8 cellular contexts compared by ENCODE assay signal in the genomic region with DNA sequence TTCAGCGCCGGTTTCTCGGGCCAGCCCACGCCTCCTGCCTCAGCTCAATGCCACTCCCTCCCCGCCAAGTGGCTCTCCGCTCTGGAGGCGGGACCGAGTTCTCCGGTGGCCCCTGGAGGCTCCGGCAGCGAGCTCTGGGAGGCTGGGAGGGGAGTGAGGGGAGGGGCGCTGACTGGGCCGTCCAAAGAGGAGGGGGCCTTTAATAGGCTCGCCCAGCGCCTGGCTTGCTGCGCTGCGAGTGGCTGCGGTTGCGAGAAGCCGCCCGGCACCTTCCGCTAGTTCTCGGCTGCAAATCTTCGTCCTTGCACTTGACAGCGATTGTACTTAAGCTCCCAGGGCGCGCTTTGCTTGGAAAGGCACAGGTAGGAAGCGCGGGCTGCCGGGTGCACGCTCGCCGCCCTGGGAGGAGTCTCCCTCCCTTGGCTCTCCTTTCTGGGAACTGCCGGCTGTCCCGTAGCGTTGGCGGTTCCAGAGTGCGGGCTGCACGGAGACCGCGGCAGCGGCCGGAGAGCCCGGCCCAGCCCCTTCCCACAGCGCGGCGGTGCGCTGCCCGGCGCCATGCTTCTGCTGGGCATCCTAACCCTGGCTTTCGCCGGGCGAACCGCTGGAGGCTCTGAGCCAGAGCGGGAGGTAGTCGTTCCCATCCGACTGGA. TPM values are rescaled to one million over a fixed set of nuclear protein-coding genes. Genes with fewer than 3 reads are reported as not detected.
DNase-seq lines count a peak whose midpoint lies in the region; ATAC-seq and TF ChIP-seq lines count a peak whose summit lies in the region.

A gene with protein sequence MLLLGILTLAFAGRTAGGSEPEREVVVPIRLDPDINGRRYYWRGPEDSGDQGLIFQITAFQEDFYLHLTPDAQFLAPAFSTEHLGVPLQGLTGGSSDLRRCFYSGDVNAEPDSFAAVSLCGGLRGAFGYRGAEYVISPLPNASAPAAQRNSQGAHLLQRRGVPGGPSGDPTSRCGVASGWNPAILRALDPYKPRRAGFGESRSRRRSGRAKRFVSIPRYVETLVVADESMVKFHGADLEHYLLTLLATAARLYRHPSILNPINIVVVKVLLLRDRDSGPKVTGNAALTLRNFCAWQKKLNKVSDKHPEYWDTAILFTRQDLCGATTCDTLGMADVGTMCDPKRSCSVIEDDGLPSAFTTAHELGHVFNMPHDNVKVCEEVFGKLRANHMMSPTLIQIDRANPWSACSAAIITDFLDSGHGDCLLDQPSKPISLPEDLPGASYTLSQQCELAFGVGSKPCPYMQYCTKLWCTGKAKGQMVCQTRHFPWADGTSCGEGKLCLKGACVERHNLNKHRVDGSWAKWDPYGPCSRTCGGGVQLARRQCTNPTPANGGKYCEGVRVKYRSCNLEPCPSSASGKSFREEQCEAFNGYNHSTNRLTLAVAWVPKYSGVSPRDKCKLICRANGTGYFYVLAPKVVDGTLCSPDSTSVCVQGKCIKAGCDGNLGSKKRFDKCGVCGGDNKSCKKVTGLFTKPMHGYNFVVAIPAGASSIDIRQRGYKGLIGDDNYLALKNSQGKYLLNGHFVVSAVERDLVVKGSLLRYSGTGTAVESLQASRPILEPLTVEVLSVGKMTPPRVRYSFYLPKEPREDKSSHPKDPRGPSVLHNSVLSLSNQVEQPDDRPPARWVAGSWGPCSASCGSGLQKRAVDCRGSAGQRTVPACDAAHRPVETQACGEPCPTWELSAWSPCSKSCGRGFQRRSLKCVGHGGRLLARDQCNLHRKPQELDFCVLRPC (plus strand): TSS at position 230 of the 653 bp plus-strand sequence. CDS start 329 bp downstream, at position 559.

- H3K27ac ChIP-seq in ACC112 (ENCODE audit: low read depth, low read length), result peak within 1 kb of the TSS; percentile 8; the same call in 1 of the 2 replicates

- no peaks in the 10 kb centered on the region for H3K36me3 Mint-ChIP-seq in activated T-helper 2 cell treated with anti-CD3 and anti-CD28 coated beads, Interferon-gamma antibody, Interleukin-2, Interleukin-4, amounts not matched to agents 10 μg/mL and 5 μg/mL and 100 μg/mL, durations not matched to agents 14 hours and 24 hours and 36 hours (ENCODE audit: low read depth)
- peaks cover 18% of the 10 kb centered on the region for H3K36me3 Mint-ChIP-seq in osteocyte (ENCODE audit: unreplicated experiment)

- H3K4me1 ChIP-seq in ACC112 (ENCODE audit: control insufficient read depth, insufficient read depth, low read length, unreplicated experiment), result peaks cover 27% of the 10 kb centered on the region

- peaks cover 5% of the 10 kb centered on the region for H3K79me2 ChIP-seq in ACC112 (ENCODE audit: control insufficient read depth, insufficient read depth, low read length, unreplicated experiment)

- peak within 1 kb of the TSS; percentile 85 for H3K4me3 ChIP-seq in ACC112 (ENCODE audit: low read depth, low read length)

- H3K27me3 Mint-ChIP-seq in activated T-helper 2 cell treated with anti-CD3 and anti-CD28 coated beads, Interferon-gamma antibody, Interleukin-2, Interleukin-4, amounts not matched to agents 10 μg/mL and 5 μg/mL and 100 μg/mL, durations not matched to agents 14 hours and 24 hours and 36 hours (ENCODE audit: low read depth), result peaks cover 51% of the 10 kb centered on the region
- no peaks in the 10 kb centered on the region for H3K27me3 Mint-ChIP-seq in osteocyte (ENCODE audit: unreplicated experiment)

- no peaks in the 10 kb centered on the region for H3K27me3 ChIP-seq in ACC112 (ENCODE audit: insufficient read depth, low read length)

- H3K27ac Mint-ChIP-seq in activated T-helper 2 cell treated with anti-CD3 and anti-CD28 coated beads, Interferon-gamma antibody, Interleukin-2, Interleukin-4, amounts not matched to agents 10 μg/mL and 5 μg/mL and 100 μg/mL, durations not matched to agents 14 hours and 24 hours and 36 hours, result no peak within 1 kb of the TSS
- peak within 1 kb of the TSS; percentile 64 for H3K27ac Mint-ChIP-seq in osteocyte (ENCODE audit: unreplicated experiment)

- H2AFZ ChIP-seq in ACC112 (ENCODE audit: low read length, unreplicated experiment), result peak within 1 kb of the TSS; percentile 69

- no peaks in the 10 kb centered on the region for H3K36me3 ChIP-seq in ACC112 (ENCODE audit: insufficient read depth, low read length)

- peaks cover 2% of the 10 kb centered on the region for H3K4me1 Mint-ChIP-seq in activated T-helper 2 cell treated with anti-CD3 and anti-CD28 coated beads, Interferon-gamma antibody, Interleukin-2, Interleukin-4, amounts not matched to agents 10 μg/mL and 5 μg/mL and 100 μg/mL, durations not matched to agents 14 hours and 24 hours and 36 hours (ENCODE audit: low read depth)
- peaks cover 42% of the 10 kb centered on the region for H3K4me1 Mint-ChIP-seq in osteocyte (ENCODE audit: unreplicated experiment)

- intact Hi-C loops in activated T-helper 2 cell treated with anti-CD3 and anti-CD28 coated beads, Interferon-gamma antibody, Interleukin-2, Interleukin-4, amounts not matched to agents 10 μg/mL and 5 μg/mL and 100 μg/mL, durations not matched to agents 14 hours and 24 hours and 36 hours (cut with micrococcal nuclease), result loop anchor here (2.0 kb wide), 1 partner anchor 14 kb away; no protein-coding TSS in a partner anchor
- intact Hi-C loops in Right ventricle myocardium inferior (cut with DNase I), result no loop called here

- TF ChIP-seq CTCF in osteocyte (IDR thresholded peaks at IDR 0.05), result no peak

- DNase-seq in NCI-H2171 (lab: John Stamatoyannopoulos, UW) (peak; percentile 79), Right ventricle myocardium inferior (ENCODE audit: missing footprints) (peak; percentile 93), osteocyte (ENCODE audit: extremely low spot score, unreplicated experiment) (peak; percentile 96), medulla oblongata (ENCODE audit: extremely low spot score) (no peak)
- peak; percentile 47 for DNase-seq in activated T-helper 2 cell treated with anti-CD3 and anti-CD28 coated beads, Interferon-gamma antibody, Interleukin-2, Interleukin-4, amounts not matched to agents 10 μg/mL and 5 μg/mL and 100 μg/mL, durations not matched to agents 14 hours and 24 hours and 36 hours (ENCODE audit: low spot score)

- H3K9me3 Mint-ChIP-seq in activated T-helper 2 cell treated with anti-CD3 and anti-CD28 coated beads, Interferon-gamma antibody, Interleukin-2, Interleukin-4, amounts not matched to agents 10 μg/mL and 5 μg/mL and 100 μg/mL, durations not matched to agents 14 hours and 24 hours and 36 hours, result no peaks in the 10 kb centered on the region
- no peaks in the 10 kb centered on the region for H3K9me3 Mint-ChIP-seq in osteocyte (ENCODE audit: unreplicated experiment)

- peak within 1 kb of the TSS; percentile 52 for H3K4me3 Mint-ChIP-seq in activated T-helper 2 cell treated with anti-CD3 and anti-CD28 coated beads, Interferon-gamma antibody, Interleukin-2, Interleukin-4, amounts not matched to agents 10 μg/mL and 5 μg/mL and 100 μg/mL, durations not matched to agents 14 hours and 24 hours and 36 hours (ENCODE audit: low read depth)
- peak within 1 kb of the TSS; percentile 98 for H3K4me3 Mint-ChIP-seq in osteocyte (ENCODE audit: unreplicated experiment)

- ATAC-seq in GM19035 (IDR thresholded peaks at IDR 0.05; ENCODE audit: unreplicated experiment) (peak; percentile 69), Right ventricle myocardium inferior (peak; percentile 84), GM19397 (IDR thresholded peaks at IDR 0.05; ENCODE audit: unreplicated experiment) (no peak)

RNA-seq across cellular contexts. Expression of the gene that starts here (rescaled TPM):
- not detected in 2 replicates for total RNA-seq in activated T-helper 2 cell treated with anti-CD3 and anti-CD28 coated beads, Interferon-gamma antibody, Interleukin-2, Interleukin-4, amounts not matched to agents 10 μg/mL and 5 μg/mL and 100 μg/mL, durations not matched to agents 14 hours and 24 hours and 36 hours
- total RNA-seq in Right ventricle myocardium inferior (45.6 TPM), osteocyte (78.8 and 81.6 TPM in 2 replicates)

Comparison
In these comparisons a context has a peak if more than half of its experiments do, and no peak if none do; other contexts are left out.
1. RNA of the gene that starts here (total RNA-seq): 78.8 to 81.6 TPM in osteocyte and 45.6 TPM in Right ventricle myocardium inferior (single experiment); not detected in activated T-helper 2 cell treated with anti-CD3 and anti-CD28 coated beads, Interferon-gamma antibody, Interleukin-2, Interleukin-4, amounts not matched to agents 10 μg/mL and 5 μg/mL and 100 μg/mL, durations not matched to agents 14 hours and 24 hours and 36 hours; every median in the first group is over 10 times any median in the second.
2. Peak in DNase-seq in activated T-helper 2 cell treated with anti-CD3 and anti-CD28 coated beads, Interferon-gamma antibody, Interleukin-2, Interleukin-4, amounts not matched to agents 10 μg/mL and 5 μg/mL and 100 μg/mL, durations not matched to agents 14 hours and 24 hours and 36 hours; RNA of the gene not detected or under 1 TPM.